In the genomic region with DNA sequence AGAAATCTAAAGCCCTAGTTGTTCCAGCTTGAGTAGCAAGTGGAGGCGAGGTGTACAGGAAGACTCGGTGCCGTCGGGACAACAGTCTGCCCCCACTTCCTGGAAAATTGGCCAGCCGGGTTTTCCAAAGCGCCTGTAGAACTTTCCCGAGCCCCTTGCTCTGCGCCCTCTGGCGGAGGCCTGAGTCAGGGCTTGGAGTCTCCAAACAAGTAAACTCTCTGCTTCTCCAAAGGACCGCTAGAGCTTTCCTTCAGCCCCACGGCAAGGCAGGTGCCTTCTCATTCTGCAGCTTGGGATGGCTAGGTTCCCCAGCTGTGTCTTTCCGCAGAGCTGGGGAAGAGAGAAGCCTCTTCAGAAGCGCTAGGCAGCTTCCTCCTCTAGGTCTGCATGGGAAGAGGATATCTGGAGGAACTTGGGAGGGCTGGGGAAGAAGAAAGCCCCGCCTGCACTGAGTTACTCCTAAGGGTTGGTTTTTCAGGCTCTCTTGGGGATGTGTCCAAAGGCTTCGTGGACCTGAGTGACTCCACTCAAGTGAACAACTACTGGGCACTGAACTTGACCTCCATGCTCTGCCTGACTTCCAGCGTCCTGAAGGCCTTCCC, we compare ENCODE assay signal across 1 cellular context.
TF ChIP-seq lines count a peak whose summit lies in the region.

No MANE protein-coding gene starts in this region.

TF ChIP-seq in HepG2, 621 proteins besides CTCF, POLR2A, EP300 and RAD21 (continued from another document and continues in another):
- TF ChIP-seq, protein P1, sequence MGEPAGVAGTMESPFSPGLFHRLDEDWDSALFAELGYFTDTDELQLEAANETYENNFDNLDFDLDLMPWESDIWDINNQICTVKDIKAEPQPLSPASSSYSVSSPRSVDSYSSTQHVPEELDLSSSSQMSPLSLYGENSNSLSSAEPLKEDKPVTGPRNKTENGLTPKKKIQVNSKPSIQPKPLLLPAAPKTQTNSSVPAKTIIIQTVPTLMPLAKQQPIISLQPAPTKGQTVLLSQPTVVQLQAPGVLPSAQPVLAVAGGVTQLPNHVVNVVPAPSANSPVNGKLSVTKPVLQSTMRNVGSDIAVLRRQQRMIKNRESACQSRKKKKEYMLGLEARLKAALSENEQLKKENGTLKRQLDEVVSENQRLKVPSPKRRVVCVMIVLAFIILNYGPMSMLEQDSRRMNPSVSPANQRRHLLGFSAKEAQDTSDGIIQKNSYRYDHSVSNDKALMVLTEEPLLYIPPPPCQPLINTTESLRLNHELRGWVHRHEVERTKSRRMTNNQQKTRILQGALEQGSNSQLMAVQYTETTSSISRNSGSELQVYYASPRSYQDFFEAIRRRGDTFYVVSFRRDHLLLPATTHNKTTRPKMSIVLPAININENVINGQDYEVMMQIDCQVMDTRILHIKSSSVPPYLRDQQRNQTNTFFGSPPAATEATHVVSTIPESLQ (CRISPR knock-in tag; conservative IDR thresholded peaks at IDR 0.05) = no peak
- TF ChIP-seq CEBPB (IDR thresholded peaks at IDR 0.05; ENCODE audit: borderline replicate concordance, low read depth, low read length) (no peak), ZNF746 (CRISPR knock-in tag; IDR thresholded peaks at IDR 0.05) (peak; percentile 72), ZNF558 (CRISPR knock-in tag; IDR thresholded peaks at IDR 0.05; ENCODE audit: borderline replicate concordance) (no peak), LCORL (IDR thresholded peaks at IDR 0.05) (no peak), LCORL (CRISPR knock-in tag; IDR thresholded peaks at IDR 0.05) (peak; percentile 58; the same call in 1 of the 2 replicates), CHD2 (IDR thresholded peaks at IDR 0.05; ENCODE audit: low read depth, low read length) (0 out of 2 replicates have a peak, but pooled peaks have one; percentile 16), HNRNPH1 (optimal IDR thresholded peaks at IDR 0.05; ENCODE audit: low read depth, low read length) (no peak), FOSL2 (CRISPR knock-in tag; IDR thresholded peaks at IDR 0.05) (0 out of 2 replicates have a peak, but pooled peaks have one; percentile 29), ZNF569 (CRISPR knock-in tag; IDR thresholded peaks at IDR 0.05; ENCODE audit: borderline replicate concordance) (no peak), ZNF572 (CRISPR knock-in tag; IDR thresholded peaks at IDR 0.05) (no peak), NONO (IDR thresholded peaks at IDR 0.05) (no peak), NONO (CRISPR knock-in tag; conservative IDR thresholded peaks at IDR 0.05) (no peak), KDM1A (CRISPR knock-in tag; IDR thresholded peaks at IDR 0.05) (no peak), NR2C2 (CRISPR knock-in tag; IDR thresholded peaks at IDR 0.05; ENCODE audit: borderline replicate concordance) (0 out of 2 replicates have a peak, but pooled peaks have one; percentile 33), ZNF256 (CRISPR knock-in tag; conservative IDR thresholded peaks at IDR 0.05) (no peak), HHEX (CRISPR knock-in tag; IDR thresholded peaks at IDR 0.05) (no peak), KLF12 (CRISPR knock-in tag; IDR thresholded peaks at IDR 0.05; ENCODE audit: borderline replicate concordance) (no peak), KLF13 (CRISPR knock-in tag; IDR thresholded peaks at IDR 0.05) (no peak), SMYD3 (CRISPR knock-in tag; IDR thresholded peaks at IDR 0.05) (peak; percentile 54; the same call in 1 of the 2 replicates), ZEB1 (IDR thresholded peaks at IDR 0.05; ENCODE audit: insufficient replicate concordance, low read depth) (peak; percentile 82), ZNF543 (CRISPR knock-in tag; IDR thresholded peaks at IDR 0.05) (no peak), ZNF224 (CRISPR knock-in tag; IDR thresholded peaks at IDR 0.05) (no peak), SNAI1 (CRISPR knock-in tag; IDR thresholded peaks at IDR 0.05; ENCODE audit: borderline replicate concordance) (peak; percentile 5; the same call in 1 of the 2 replicates), ZNF335 (CRISPR knock-in tag; IDR thresholded peaks at IDR 0.05) (no peak), ZNF891 (CRISPR knock-in tag; IDR thresholded peaks at IDR 0.05) (0 out of 2 replicates have a peak, but pooled peaks have one; percentile 20), ZNF101 (CRISPR knock-in tag; IDR thresholded peaks at IDR 0.05; ENCODE audit: borderline replicate concordance, low read depth) (no peak), ZNF761 (CRISPR knock-in tag; conservative IDR thresholded peaks at IDR 0.05) (0 out of 2 replicates have a peak, but pooled peaks have one; percentile 17), NFE2L1 (CRISPR knock-in tag; IDR thresholded peaks at IDR 0.05; ENCODE audit: borderline replicate concordance) (no peak), TBX2 (CRISPR knock-in tag; IDR thresholded peaks at IDR 0.05; ENCODE audit: borderline replicate concordance) (no peak; the same call in 1 of the 2 replicates), RBM39 (IDR thresholded peaks at IDR 0.05; ENCODE audit: low read depth, low read length, poor library complexity, severe bottlenecking) (no peak)
- TF ChIP-seq, protein P2, sequence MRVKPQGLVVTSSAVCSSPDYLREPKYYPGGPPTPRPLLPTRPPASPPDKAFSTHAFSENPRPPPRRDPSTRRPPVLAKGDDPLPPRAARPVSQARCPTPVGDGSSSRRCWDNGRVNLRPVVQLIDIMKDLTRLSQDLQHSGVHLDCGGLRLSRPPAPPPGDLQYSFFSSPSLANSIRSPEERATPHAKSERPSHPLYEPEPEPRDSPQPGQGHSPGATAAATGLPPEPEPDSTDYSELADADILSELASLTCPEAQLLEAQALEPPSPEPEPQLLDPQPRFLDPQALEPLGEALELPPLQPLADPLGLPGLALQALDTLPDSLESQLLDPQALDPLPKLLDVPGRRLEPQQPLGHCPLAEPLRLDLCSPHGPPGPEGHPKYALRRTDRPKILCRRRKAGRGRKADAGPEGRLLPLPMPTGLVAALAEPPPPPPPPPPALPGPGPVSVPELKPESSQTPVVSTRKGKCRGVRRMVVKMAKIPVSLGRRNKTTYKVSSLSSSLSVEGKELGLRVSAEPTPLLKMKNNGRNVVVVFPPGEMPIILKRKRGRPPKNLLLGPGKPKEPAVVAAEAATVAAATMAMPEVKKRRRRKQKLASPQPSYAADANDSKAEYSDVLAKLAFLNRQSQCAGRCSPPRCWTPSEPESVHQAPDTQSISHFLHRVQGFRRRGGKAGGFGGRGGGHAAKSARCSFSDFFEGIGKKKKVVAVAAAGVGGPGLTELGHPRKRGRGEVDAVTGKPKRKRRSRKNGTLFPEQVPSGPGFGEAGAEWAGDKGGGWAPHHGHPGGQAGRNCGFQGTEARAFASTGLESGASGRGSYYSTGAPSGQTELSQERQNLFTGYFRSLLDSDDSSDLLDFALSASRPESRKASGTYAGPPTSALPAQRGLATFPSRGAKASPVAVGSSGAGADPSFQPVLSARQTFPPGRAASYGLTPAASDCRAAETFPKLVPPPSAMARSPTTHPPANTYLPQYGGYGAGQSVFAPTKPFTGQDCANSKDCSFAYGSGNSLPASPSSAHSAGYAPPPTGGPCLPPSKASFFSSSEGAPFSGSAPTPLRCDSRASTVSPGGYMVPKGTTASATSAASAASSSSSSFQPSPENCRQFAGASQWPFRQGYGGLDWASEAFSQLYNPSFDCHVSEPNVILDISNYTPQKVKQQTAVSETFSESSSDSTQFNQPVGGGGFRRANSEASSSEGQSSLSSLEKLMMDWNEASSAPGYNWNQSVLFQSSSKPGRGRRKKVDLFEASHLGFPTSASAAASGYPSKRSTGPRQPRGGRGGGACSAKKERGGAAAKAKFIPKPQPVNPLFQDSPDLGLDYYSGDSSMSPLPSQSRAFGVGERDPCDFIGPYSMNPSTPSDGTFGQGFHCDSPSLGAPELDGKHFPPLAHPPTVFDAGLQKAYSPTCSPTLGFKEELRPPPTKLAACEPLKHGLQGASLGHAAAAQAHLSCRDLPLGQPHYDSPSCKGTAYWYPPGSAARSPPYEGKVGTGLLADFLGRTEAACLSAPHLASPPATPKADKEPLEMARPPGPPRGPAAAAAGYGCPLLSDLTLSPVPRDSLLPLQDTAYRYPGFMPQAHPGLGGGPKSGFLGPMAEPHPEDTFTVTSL (CRISPR knock-in tag; IDR thresholded peaks at IDR 0.05; ENCODE audit: borderline replicate concordance) = no peak
- TF ChIP-seq, protein P3, sequence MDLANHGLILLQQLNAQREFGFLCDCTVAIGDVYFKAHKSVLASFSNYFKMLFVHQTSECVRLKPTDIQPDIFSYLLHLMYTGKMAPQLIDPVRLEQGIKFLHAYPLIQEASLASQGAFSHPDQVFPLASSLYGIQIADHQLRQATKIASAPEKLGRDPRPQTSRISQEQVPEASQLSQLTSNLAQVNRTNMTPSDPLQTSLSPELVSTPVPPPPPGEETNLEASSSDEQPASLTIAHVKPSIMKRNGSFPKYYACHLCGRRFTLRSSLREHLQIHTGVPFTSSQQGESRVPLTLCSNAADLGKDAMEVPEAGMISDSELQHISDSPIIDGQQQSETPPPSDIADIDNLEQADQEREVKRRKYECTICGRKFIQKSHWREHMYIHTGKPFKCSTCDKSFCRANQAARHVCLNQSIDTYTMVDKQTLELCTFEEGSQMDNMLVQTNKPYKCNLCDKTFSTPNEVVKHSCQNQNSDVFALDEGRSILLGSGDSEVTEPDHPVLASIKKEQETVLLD (CRISPR knock-in tag; IDR thresholded peaks at IDR 0.05; ENCODE audit: low read depth) = no peak
- TF ChIP-seq, protein P4, sequence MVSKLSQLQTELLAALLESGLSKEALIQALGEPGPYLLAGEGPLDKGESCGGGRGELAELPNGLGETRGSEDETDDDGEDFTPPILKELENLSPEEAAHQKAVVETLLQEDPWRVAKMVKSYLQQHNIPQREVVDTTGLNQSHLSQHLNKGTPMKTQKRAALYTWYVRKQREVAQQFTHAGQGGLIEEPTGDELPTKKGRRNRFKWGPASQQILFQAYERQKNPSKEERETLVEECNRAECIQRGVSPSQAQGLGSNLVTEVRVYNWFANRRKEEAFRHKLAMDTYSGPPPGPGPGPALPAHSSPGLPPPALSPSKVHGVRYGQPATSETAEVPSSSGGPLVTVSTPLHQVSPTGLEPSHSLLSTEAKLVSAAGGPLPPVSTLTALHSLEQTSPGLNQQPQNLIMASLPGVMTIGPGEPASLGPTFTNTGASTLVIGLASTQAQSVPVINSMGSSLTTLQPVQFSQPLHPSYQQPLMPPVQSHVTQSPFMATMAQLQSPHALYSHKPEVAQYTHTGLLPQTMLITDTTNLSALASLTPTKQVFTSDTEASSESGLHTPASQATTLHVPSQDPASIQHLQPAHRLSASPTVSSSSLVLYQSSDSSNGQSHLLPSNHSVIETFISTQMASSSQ (IDR thresholded peaks at IDR 0.05; ENCODE audit: low read depth) = no peak
- TF ChIP-seq, protein P4 (CRISPR knock-in tag; IDR thresholded peaks at IDR 0.05; ENCODE audit: borderline replicate concordance) = no peak; the same call in 1 of the 2 replicates
- TF ChIP-seq, protein P5, sequence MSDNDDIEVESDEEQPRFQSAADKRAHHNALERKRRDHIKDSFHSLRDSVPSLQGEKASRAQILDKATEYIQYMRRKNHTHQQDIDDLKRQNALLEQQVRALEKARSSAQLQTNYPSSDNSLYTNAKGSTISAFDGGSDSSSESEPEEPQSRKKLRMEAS (IDR thresholded peaks at IDR 0.05) = no peak; the same call in 1 of the 2 replicates
- TF ChIP-seq, protein P6, sequence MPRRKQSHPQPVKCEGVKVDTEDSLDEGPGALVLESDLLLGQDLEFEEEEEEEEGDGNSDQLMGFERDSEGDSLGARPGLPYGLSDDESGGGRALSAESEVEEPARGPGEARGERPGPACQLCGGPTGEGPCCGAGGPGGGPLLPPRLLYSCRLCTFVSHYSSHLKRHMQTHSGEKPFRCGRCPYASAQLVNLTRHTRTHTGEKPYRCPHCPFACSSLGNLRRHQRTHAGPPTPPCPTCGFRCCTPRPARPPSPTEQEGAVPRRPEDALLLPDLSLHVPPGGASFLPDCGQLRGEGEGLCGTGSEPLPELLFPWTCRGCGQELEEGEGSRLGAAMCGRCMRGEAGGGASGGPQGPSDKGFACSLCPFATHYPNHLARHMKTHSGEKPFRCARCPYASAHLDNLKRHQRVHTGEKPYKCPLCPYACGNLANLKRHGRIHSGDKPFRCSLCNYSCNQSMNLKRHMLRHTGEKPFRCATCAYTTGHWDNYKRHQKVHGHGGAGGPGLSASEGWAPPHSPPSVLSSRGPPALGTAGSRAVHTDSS (CRISPR knock-in tag; conservative IDR thresholded peaks at IDR 0.05) = no peak
- TF ChIP-seq, protein P7, sequence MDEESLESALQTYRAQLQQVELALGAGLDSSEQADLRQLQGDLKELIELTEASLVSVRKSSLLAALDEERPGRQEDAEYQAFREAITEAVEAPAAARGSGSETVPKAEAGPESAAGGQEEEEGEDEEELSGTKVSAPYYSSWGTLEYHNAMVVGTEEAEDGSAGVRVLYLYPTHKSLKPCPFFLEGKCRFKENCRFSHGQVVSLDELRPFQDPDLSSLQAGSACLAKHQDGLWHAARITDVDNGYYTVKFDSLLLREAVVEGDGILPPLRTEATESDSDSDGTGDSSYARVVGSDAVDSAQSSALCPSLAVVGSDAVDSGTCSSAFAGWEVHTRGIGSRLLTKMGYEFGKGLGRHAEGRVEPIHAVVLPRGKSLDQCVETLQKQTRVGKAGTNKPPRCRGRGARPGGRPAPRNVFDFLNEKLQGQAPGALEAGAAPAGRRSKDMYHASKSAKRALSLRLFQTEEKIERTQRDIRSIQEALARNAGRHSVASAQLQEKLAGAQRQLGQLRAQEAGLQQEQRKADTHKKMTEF (CRISPR knock-in tag; IDR thresholded peaks at IDR 0.05) = peak; percentile 46; the same call in 1 of the 2 replicates
- TF ChIP-seq, protein P8, sequence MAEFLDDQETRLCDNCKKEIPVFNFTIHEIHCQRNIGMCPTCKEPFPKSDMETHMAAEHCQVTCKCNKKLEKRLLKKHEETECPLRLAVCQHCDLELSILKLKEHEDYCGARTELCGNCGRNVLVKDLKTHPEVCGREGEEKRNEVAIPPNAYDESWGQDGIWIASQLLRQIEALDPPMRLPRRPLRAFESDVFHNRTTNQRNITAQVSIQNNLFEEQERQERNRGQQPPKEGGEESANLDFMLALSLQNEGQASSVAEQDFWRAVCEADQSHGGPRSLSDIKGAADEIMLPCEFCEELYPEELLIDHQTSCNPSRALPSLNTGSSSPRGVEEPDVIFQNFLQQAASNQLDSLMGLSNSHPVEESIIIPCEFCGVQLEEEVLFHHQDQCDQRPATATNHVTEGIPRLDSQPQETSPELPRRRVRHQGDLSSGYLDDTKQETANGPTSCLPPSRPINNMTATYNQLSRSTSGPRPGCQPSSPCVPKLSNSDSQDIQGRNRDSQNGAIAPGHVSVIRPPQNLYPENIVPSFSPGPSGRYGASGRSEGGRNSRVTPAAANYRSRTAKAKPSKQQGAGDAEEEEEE (CRISPR knock-in tag; IDR thresholded peaks at IDR 0.05; ENCODE audit: borderline replicate concordance) = no peak
